16 cellular contexts compared by ENCODE assay signal in genomic region chr9:5894237-5894959, GRCh38. TPM values are rescaled to one million over a fixed set of nuclear protein-coding genes. Genes with fewer than 3 reads are reported as not detected.
"Had no signal": no experiment of that assay in that cellular context is flagged by ENCODE, and none has a peak within 500 bp of the region (broad histone marks: within the 10 kb centered on the region; RNA-seq: fewer than 3 reads in every experiment).

No MANE protein-coding gene starts in this region.

- ATAC-seq: SK-N-SH treated with all-trans-retinoic acid at 6 μM for 48 hours had no signal

- DNase-seq: KBM-7, NCI-H1092, NCI-H1105 treated with DMSO at 0.1 percent for 48 hours, NCI-H1417 treated with DMSO at 0.1 percent for 48 hours, NCI-H1694 treated with DMSO at 0.1 percent for 48 hours, NCI-H1930, NCI-H2081, NCI-H2107, NCI-H2227 treated with DMSO at 0.1 percent for 48 hours, NCI-H524, NCI-H526 treated with DMSO at 0.1 percent for 48 hours, Right ventricle myocardium superior, RPMI8226 had no signal

RNA-seq across cellular contexts. Expression of gene MLANA, which starts 3.7 kb away (rescaled TPM):
- total RNA-seq: MCF 10A, NCI-H460, Right ventricle myocardium superior had no signal
